ENCODE assay signal across 14 cellular contexts in genomic region chr12:11712491-11712890, GRCh38.
"Had no signal": no experiment of that assay in that cellular context is flagged by ENCODE, and none has a peak within 500 bp of the region (broad histone marks: within the 10 kb centered on the region; RNA-seq: fewer than 3 reads in every experiment).

No MANE protein-coding gene starts in this region.

- H3K9me3 ChIP-seq: upper lobe of right lung had no signal

- DNase-seq: activated CD4-positive, alpha-beta T cell treated with anti-CD3 and anti-CD28 coated beads, Interleukin-2, amount 50 U/mL, for 1 hour; activated naive CD4-positive, alpha-beta T cell; hypothalamus; midbrain; naive B cell; retina; small intestine; substantia nigra; T-cell; upper lobe of right lung had no signal

- H3K27me3 ChIP-seq: upper lobe of right lung had no signal

- H3K27me3 Mint-ChIP-seq: naive B cell, T-cell had no signal

- H3K9me3 Mint-ChIP-seq: naive B cell; stimulated activated effector memory CD8-positive, alpha-beta T cell treated with anti-CD3 and anti-CD28 coated beads, Interleukin-12 subunit alpha, Interleukin-12 subunit beta, amount 100 ng/mL, for 72 hours; T-cell; WTC11 had no signal

- H3K4me3 ChIP-seq: SK-N-MC, upper lobe of right lung had no signal

- H3K27ac ChIP-seq: SK-N-MC, upper lobe of right lung had no signal

- H3K36me3 Mint-ChIP-seq: WTC11 had no signal

- H3K4me3 Mint-ChIP-seq: stimulated activated effector memory CD8-positive, alpha-beta T cell treated with anti-CD3 and anti-CD28 coated beads, Interleukin-12 subunit alpha, Interleukin-12 subunit beta, amount 100 ng/mL, for 72 hours; T-cell; WTC11 had no signal

- H3K27ac Mint-ChIP-seq: stimulated activated effector memory CD8-positive, alpha-beta T cell treated with anti-CD3 and anti-CD28 coated beads, Interleukin-12 subunit alpha, Interleukin-12 subunit beta, amount 100 ng/mL, for 72 hours; T-cell had no signal

- ATAC-seq: esophagus mucosa; stimulated activated effector memory CD8-positive, alpha-beta T cell treated with anti-CD3 and anti-CD28 coated beads, Interleukin-12 subunit alpha, Interleukin-12 subunit beta, amount 100 ng/mL, for 72 hours; T-cell; upper lobe of right lung; WTC11 had no signal

- H3K36me3 ChIP-seq: upper lobe of right lung had no signal
